ENCODE assay signal across 10 cellular contexts in the genomic region with DNA sequence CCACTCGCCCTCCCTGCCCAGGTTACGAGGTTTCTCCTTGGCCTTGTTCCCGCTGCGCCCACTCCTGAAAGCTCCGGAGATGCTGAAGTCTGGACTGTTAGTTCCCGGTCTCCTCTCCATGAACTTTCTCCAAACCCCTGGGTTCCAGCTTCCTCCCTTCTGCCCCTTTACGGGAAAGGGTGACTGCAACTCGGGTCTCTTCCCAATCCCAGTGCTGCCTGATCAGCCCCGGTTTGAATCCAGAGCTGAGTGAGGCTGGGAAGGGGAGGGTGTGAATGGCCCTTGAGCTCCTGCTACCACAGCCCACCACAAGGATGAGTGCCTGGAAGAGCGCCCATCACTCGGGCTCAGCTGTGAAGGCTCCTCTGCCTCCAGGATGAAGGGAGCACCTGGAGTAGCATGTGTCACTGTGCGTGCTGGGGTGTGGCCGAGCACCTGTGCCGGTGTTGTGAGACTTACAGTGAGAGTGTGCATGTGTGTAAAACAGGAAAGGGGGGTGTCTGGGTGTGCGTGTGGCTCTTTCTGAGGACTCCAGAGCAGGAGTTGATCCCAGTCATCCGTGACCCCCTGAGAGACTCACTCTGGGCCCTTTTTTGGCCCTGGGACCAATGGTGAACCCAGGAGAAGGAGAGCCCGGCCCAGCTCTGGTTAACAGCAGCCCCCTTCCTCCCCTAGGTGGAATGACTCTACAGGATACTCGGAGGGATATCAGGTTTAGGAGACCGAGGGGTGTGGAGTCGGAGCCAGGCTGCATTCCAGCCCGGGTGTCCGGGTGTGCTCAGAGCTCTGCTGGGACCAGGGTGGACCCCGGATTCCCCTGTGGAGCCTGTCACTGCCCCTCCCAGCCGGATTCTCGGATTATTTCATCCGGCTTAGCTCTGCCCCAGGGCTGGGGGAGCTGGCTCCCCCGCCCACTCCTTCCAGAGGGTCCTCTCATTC. TPM values are rescaled to one million over a fixed set of nuclear protein-coding genes. Genes with fewer than 3 reads are reported as not detected.
A peak's percentile ranks its signal among the peaks of the same experiment; 100 is the strongest.
DNase-seq lines count a peak whose midpoint lies in the region; ATAC-seq, FAIRE-seq and TF ChIP-seq lines count a peak whose summit lies in the region.
"Had no signal": no experiment of that assay in that cellular context is flagged by ENCODE, and none has a peak within 500 bp of the region (broad histone marks: within the 10 kb centered on the region; RNA-seq: fewer than 3 reads in every experiment).

No MANE protein-coding gene starts in this region.

- H3K36me3 Mint-ChIP-seq in CD4-positive, alpha-beta T cell (ENCODE audit: low read depth), result no peaks in the 10 kb centered on the region
- H3K36me3 Mint-ChIP-seq in central memory CD8-positive, alpha-beta T cell (ENCODE audit: insufficient read depth), result no peaks in the 10 kb centered on the region

- H3K27me3 ChIP-seq in CD4-positive, alpha-beta T cell (ENCODE audit: control insufficient read depth, insufficient read depth, low read length), result no peaks in the 10 kb centered on the region

- no peak for ATAC-seq in CD4-positive, alpha-beta T cell (ENCODE audit: poor library complexity)
- no peak for ATAC-seq in central memory CD8-positive, alpha-beta T cell (replicated peaks; ENCODE audit: extremely low read depth, poor library complexity, severe bottlenecking)
- no peak for ATAC-seq in GM18873 (IDR thresholded peaks at IDR 0.05; ENCODE audit: low FRiP score, unreplicated experiment)
- ATAC-seq in GM19324 (IDR thresholded peaks at IDR 0.05; ENCODE audit: low FRiP score, unreplicated experiment), result no peak

- POLR2A ChIA-PET in CD4-positive, alpha-beta T cell (lab: Charles Lee), result interaction anchor here (0.8 kb wide), 1 partner anchor 97 kb away, joined by 3 read pairs; no protein-coding TSS in a partner anchor

- H3K4me3 Mint-ChIP-seq in CD4-positive, alpha-beta T cell, result peak overlapping the region; percentile 86
- H3K4me3 Mint-ChIP-seq in central memory CD8-positive, alpha-beta T cell, result peak overlapping the region; percentile 81

- intact Hi-C loops in CD4-positive, alpha-beta T cell (cut with DNase I, micrococcal nuclease), result loop anchor here (5.0 kb wide), 5 partner anchors 57 to 1283 kb away; a partner anchor contains a TSS

- CTCF ChIA-PET in CD4-positive, alpha-beta T cell (lab: Charles Lee), result interaction anchor here (0.6 kb wide), 1 partner anchor 33 kb away, joined by 4 read pairs; no protein-coding TSS in a partner anchor

- no peak overlapping the region for H3K27ac Mint-ChIP-seq in CD4-positive, alpha-beta T cell
- H3K27ac Mint-ChIP-seq in central memory CD8-positive, alpha-beta T cell (ENCODE audit: low read depth), result no peak overlapping the region

- H3K4me1 Mint-ChIP-seq in CD4-positive, alpha-beta T cell (ENCODE audit: low read depth), result peaks cover 20% of the 10 kb centered on the region
- no peaks in the 10 kb centered on the region for H3K4me1 Mint-ChIP-seq in central memory CD8-positive, alpha-beta T cell

- H3K9me3 Mint-ChIP-seq in CD4-positive, alpha-beta T cell, result no peaks in the 10 kb centered on the region
- no peaks in the 10 kb centered on the region for H3K9me3 Mint-ChIP-seq in central memory CD8-positive, alpha-beta T cell

- no peaks in the 10 kb centered on the region for H3K9me3 ChIP-seq in CD4-positive, alpha-beta T cell (ENCODE audit: control insufficient read depth, low read length)

- FAIRE-seq in GM19239 (lab: Jason Lieb, UNC), result no peak

- TF ChIP-seq CTCF in CD4-positive, alpha-beta T cell (IDR thresholded peaks at IDR 0.05), result no peak
- no peak for TF ChIP-seq CTCF in GM10266 (IDR thresholded peaks at IDR 0.05; ENCODE audit: control insufficient read depth, insufficient read depth, low read depth, missing control alignments)

- DNase-seq in CD4-positive, alpha-beta T cell, result no peak
- DNase-seq in HT-29 (ENCODE audit: low spot score), result peak; percentile 38
- no peak for DNase-seq in central memory CD8-positive, alpha-beta T cell (ENCODE audit: low spot score in 2 of 2)
- DNase-seq in myocyte (ENCODE audit: low read depth), result peak; percentile 69
- DNase-seq in GM19239 (ENCODE audit: insufficient read length, low spot score), result no peak
- DNase-seq in GM10266 (ENCODE audit: extremely low spot score), result no peak
- DNase-seq: activated CD4-positive, alpha-beta T cell treated with anti-CD3 and anti-CD28 coated beads, Interleukin-2, amount 50 U/mL, for 48 hours; foreskin melanocyte had no signal

- no peak overlapping the region for H3K27ac ChIP-seq in CD4-positive, alpha-beta T cell (ENCODE audit: low read depth, low read length)

- no peaks in the 10 kb centered on the region for H3K27me3 Mint-ChIP-seq in CD4-positive, alpha-beta T cell
- H3K27me3 Mint-ChIP-seq in central memory CD8-positive, alpha-beta T cell, result no peaks in the 10 kb centered on the region

RNA-seq across cellular contexts. Expression of a gene that starts 1.1 kb away (rescaled TPM):
- 1 to 10 TPM; 4.1 to 4.3 TPM for total RNA-seq in CD4-positive, alpha-beta T cell
- total RNA-seq in HT-29 (2014; rRNA removed; shearing (Covaris generic)), result 0.63 and 0.66 TPM in 2 replicates
- 2.5 and 5.3 TPM in 2 replicates for total RNA-seq in myocyte
- 0.10 TPM for polyA plus RNA-seq in myocyte (2012)

Comparison
In these comparisons a context has a peak if more than half of its experiments do, and no peak if none do; other contexts are left out.
1. DNase-seq: peak in HT-29 (single experiment) and myocyte (single experiment); none in CD4-positive, alpha-beta T cell (0 of 10), central memory CD8-positive, alpha-beta T cell (0 of 2), GM19239 (single experiment) and GM10266 (single experiment).